17 cellular contexts compared by ENCODE assay signal in the genomic region with DNA sequence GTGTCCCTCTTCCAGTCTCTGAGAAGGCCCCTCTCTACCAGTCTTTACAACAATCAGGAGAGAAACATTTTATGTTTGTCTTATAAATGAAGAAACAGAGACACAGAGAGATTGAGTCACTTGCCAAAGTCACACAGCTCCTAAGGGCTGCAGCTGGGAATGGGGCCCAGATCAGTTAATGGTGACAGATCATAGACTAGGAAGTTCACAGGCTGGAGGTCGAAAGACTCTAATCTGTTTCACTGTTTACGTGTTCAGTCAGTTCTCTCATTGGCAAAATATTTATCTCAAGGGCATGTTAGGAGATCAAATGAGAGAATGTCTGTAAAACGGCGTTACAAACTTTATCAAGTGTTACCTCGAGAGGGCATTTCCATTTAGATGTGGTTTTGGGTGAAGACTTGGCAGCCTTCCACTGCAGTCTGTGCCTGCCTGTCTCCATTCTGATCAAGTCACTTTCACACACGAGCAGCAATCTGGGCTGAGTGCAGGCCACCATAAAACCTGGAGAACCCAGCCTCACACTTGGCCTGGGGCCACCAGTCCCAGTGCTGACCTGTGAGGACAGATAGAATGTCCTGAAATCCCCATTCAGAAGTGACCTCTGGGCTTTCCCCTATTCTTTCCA.
A peak's percentile ranks its signal among the peaks of the same experiment; 100 is the strongest.
DNase-seq lines count a peak whose midpoint lies in the region; ATAC-seq, FAIRE-seq and TF ChIP-seq lines count a peak whose summit lies in the region.
"Had no signal": no experiment of that assay in that cellular context is flagged by ENCODE, and none has a peak within 500 bp of the region (broad histone marks: within the 10 kb centered on the region; RNA-seq: fewer than 3 reads in every experiment).

No MANE protein-coding gene starts in this region.

- TF ChIP-seq CTCF in body of pancreas (IDR thresholded peaks at IDR 0.05), result no peak
- TF ChIP-seq CTCF in stomach (IDR thresholded peaks at IDR 0.05), result no peak

- DNase-seq in activated naive CD4-positive, alpha-beta T cell treated with Interleukin-2 at 50 U/mL for 16 hours, result no peak
- DNase-seq in NCI-H1105 treated with DMSO at 0.1 percent for 48 hours (lab: John Stamatoyannopoulos, UW), result peak; percentile 79
- peak; percentile 34 to 56 (median 50) for DNase-seq in body of pancreas
- DNase-seq in stomach, result peak; percentile 47
- no peak for DNase-seq in foreskin melanocyte
- no peak for DNase-seq in GM12891 (ENCODE audit: insufficient read length, low spot score)
- DNase-seq: activated naive CD4-positive, alpha-beta T cell treated with anti-CD3 and anti-CD28 coated beads for 36 hours; Caco-2; immature natural killer cell; MG63; NCI-H2171 treated with DMSO at 0.1 percent for 48 hours; psoas muscle had no signal

- no peaks in the 10 kb centered on the region for H3K27me3 Mint-ChIP-seq in activated naive CD4-positive, alpha-beta T cell treated with anti-CD3 and anti-CD28 coated beads, Interleukin-2, amount 50 U/mL, for 24 hours

- H3K27ac Mint-ChIP-seq in activated naive CD4-positive, alpha-beta T cell treated with anti-CD3 and anti-CD28 coated beads, Interleukin-2, amount 50 U/mL, for 24 hours, result peak overlapping the region; percentile 2
- H3K27ac Mint-ChIP-seq: activated naive CD4-positive, alpha-beta T cell treated with anti-CD3 and anti-CD28 coated beads for 36 hours; immature natural killer cell; T-helper 2 cell treated with Interferon-gamma antibody and Interleukin-4, amounts not matched to agents 5 μg/mL and 100 μg/mL, for 36 hours had no signal

- WGBS in body of pancreas, 2 donors, result 12 to 13% methylated on average over 6 of the region's 6 CpGs
- 11 to 32% (median 17%) methylated on average over 6 of the region's 6 CpGs for WGBS in stomach, 5 donors

- intact Hi-C loops in body of pancreas (cut with DNase I) (no loop called here), stomach (cut with DNase I; ENCODE audit: low total_unique reads) (no loop called here)

- no peak for TF ChIP-seq POLR2A in body of pancreas (IDR thresholded peaks at IDR 0.05)
- no peak for TF ChIP-seq POLR2A in stomach (IDR thresholded peaks at IDR 0.05)
- no peak for TF ChIP-seq POLR2A in GM12891 (IDR thresholded peaks at IDR 0.05; ENCODE audit: low read depth, low read length)

- no peaks in the 10 kb centered on the region for H3K36me3 ChIP-seq in body of pancreas (replicated peaks in 1 of 2; ENCODE audit: insufficient read depth in 1 of 2, low read depth in 2 of 2)
- H3K36me3 ChIP-seq in stomach, result no peaks in the 10 kb centered on the region
- H3K36me3 ChIP-seq: MG63 had no signal

- H3K9me3 ChIP-seq in body of pancreas, result no peaks in the 10 kb centered on the region
- no peaks in the 10 kb centered on the region for H3K9me3 ChIP-seq in stomach
- H3K9me3 ChIP-seq: Caco-2, MG63, psoas muscle had no signal

- no peaks in the 10 kb centered on the region for H3K9me3 Mint-ChIP-seq in activated naive CD4-positive, alpha-beta T cell treated with anti-CD3 and anti-CD28 coated beads, Interleukin-2, amount 50 U/mL, for 24 hours
- H3K9me3 Mint-ChIP-seq: activated naive CD4-positive, alpha-beta T cell treated with anti-CD3 and anti-CD28 coated beads for 36 hours; immature natural killer cell; naive thymus-derived CD8-positive, alpha-beta T cell; T-helper 2 cell treated with Interferon-gamma antibody and Interleukin-4, amounts not matched to agents 5 μg/mL and 100 μg/mL, for 36 hours had no signal

- H3K27ac ChIP-seq in body of pancreas (peak overlapping the region in 3 of 4 donors; percentile 14 to 57 (median 45)), stomach (no peak overlapping the region)
- H3K27ac ChIP-seq: psoas muscle had no signal

- no peak for FAIRE-seq in GM12891 (lab: Jason Lieb, UNC)
- FAIRE-seq: urothelium cell line had no signal

- peaks cover 27% of the 10 kb centered on the region for H3K4me1 ChIP-seq in body of pancreas
- H3K4me1 ChIP-seq in stomach, result peaks cover 5 to 17% (median 11%) of the 10 kb centered on the region in 4 donors
- H3K4me1 ChIP-seq: Caco-2 had no signal

- H3K27me3 ChIP-seq in body of pancreas, result no peaks in the 10 kb centered on the region
- no peaks in the 10 kb centered on the region for H3K27me3 ChIP-seq in stomach
- H3K27me3 ChIP-seq: MG63 had no signal

- H3K36me3 Mint-ChIP-seq in activated naive CD4-positive, alpha-beta T cell treated with anti-CD3 and anti-CD28 coated beads, Interleukin-2, amount 50 U/mL, for 24 hours, result no peaks in the 10 kb centered on the region
- H3K36me3 Mint-ChIP-seq: immature natural killer cell had no signal

- ATAC-seq in body of pancreas, result peak; percentile 71
- ATAC-seq in HG02885 (IDR thresholded peaks at IDR 0.05; ENCODE audit: poor library complexity, unreplicated experiment), result no peak
- ATAC-seq: psoas muscle had no signal

- H3K4me3 Mint-ChIP-seq in activated naive CD4-positive, alpha-beta T cell treated with anti-CD3 and anti-CD28 coated beads, Interleukin-2, amount 50 U/mL, for 24 hours, result peak overlapping the region; percentile 34
- H3K4me3 Mint-ChIP-seq: activated naive CD4-positive, alpha-beta T cell treated with anti-CD3 and anti-CD28 coated beads for 36 hours; immature natural killer cell; T-helper 2 cell treated with Interferon-gamma antibody and Interleukin-4, amounts not matched to agents 5 μg/mL and 100 μg/mL, for 36 hours had no signal

- H3K4me1 Mint-ChIP-seq in activated naive CD4-positive, alpha-beta T cell treated with anti-CD3 and anti-CD28 coated beads, Interleukin-2, amount 50 U/mL, for 24 hours, result peaks cover 18% of the 10 kb centered on the region
- H3K4me1 Mint-ChIP-seq: immature natural killer cell had no signal

- TF ChIP-seq EP300 in stomach (IDR thresholded peaks at IDR 0.05), result no peak

- H3K4me3 ChIP-seq in body of pancreas (no peak overlapping the region), stomach (no peak overlapping the region)
- H3K4me3 ChIP-seq: MG63, psoas muscle had no signal

TF ChIP-seq in GM12891, 5 proteins besides CTCF, POLR2A, EP300 and RAD21:
- no peak for TF ChIP-seq SPI1 (IDR thresholded peaks at IDR 0.05; ENCODE audit: low read depth, low read length)
- TF ChIP-seq TAF1 (IDR thresholded peaks at IDR 0.05; ENCODE audit: low read depth, low read length), result no peak
- no peak for TF ChIP-seq POU2F2 (IDR thresholded peaks at IDR 0.05; ENCODE audit: low read depth, low read length)
- no peak for TF ChIP-seq PAX5 (IDR thresholded peaks at IDR 0.05; ENCODE audit: insufficient read depth, low read length, severe bottlenecking)
- TF ChIP-seq POLR2AphosphoS5 (IDR thresholded peaks at IDR 0.05; ENCODE audit: low read depth, low read length), result no peak

Comparison
In these comparisons a context has a peak if more than half of its experiments do, and no peak if none do; other contexts are left out.
1. DNase-seq: peak in NCI-H1105 treated with DMSO at 0.1 percent for 48 hours (single experiment), body of pancreas (4 of 4) and stomach (single experiment); none in activated naive CD4-positive, alpha-beta T cell treated with Interleukin-2 at 50 U/mL for 16 hours (single experiment), foreskin melanocyte (single experiment) and GM12891 (single experiment).
2. H3K27ac ChIP-seq: peak in body of pancreas (3 of 4); none in stomach (0 of 5).